Comparison of ENCODE assay signal across 8 cellular contexts in genomic region chr1:120850531-120851421, GRCh38. TPM values are rescaled to one million over a fixed set of nuclear protein-coding genes. Genes with fewer than 3 reads are reported as not detected.
DNase-seq lines count a peak whose midpoint lies in the region; TF ChIP-seq lines count a peak whose summit lies in the region.
"Not testable (repeated sequence)": the region's sequence is repeated elsewhere in the genome, so short reads cannot be mapped to it uniquely, and the experiment has no call there.

No MANE protein-coding gene starts in this region.

- H3K79me2 ChIP-seq in SK-N-SH (ENCODE audit: insufficient read depth), result not testable (repeated sequence)

- not testable (repeated sequence) for H3K9me3 ChIP-seq in ES-I3 (ENCODE audit: control insufficient read depth, insufficient read depth, low read length); SK-N-SH; neuronal stem cell (replicated peaks in 1 of 2; ENCODE audit: control insufficient read depth in 2 of 2, insufficient read depth in 1 of 2, low read depth in 1 of 2, low read length in 2 of 2)

- not testable (repeated sequence) for H2BK120ac ChIP-seq in neuronal stem cell (ENCODE audit: low read depth, low read length)

- H2AFZ ChIP-seq in SK-N-SH (ENCODE audit: low read depth) (peak overlapping the region; percentile 97), neuronal stem cell (ENCODE audit: low read length) (peak overlapping the region; percentile 66)

- not testable (repeated sequence) for H3K4me3 ChIP-seq in HFF-Myc (replicated peaks; ENCODE audit: low read depth, low read length)
- H3K4me3 ChIP-seq in SK-N-SH (ENCODE audit: low read depth in 2 of 2, low read length in 1 of 2), result peak overlapping the region; percentile 26 to 35
- peak overlapping the region; percentile 44 for H3K4me3 ChIP-seq in fibroblast of villous mesenchyme (ENCODE audit: low read depth, low read length)
- H3K4me3 ChIP-seq in neuronal stem cell (ENCODE audit: low read length in 2 of 2), result peak overlapping the region in 1 of 2 donors; percentile 29

- POLR2A ChIA-PET in SK-N-SH (lab: Yijun Ruan, JAX), result not testable (repeated sequence)

- not testable (repeated sequence) for H4K8ac ChIP-seq in neuronal stem cell (ENCODE audit: low read depth, low read length)

- H3K4me1 ChIP-seq in ES-I3 (ENCODE audit: insufficient read depth, low read length); SK-N-SH (ENCODE audit: control insufficient read depth in 1 of 2, insufficient read depth in 2 of 2, low read depth in 1 of 2, low read length in 1 of 2); neuronal stem cell (ENCODE audit: control insufficient read depth in 2 of 2, insufficient read depth in 1 of 2, low read depth in 1 of 2, low read length in 2 of 2): not testable (repeated sequence)

- H3K27me3 ChIP-seq in SK-N-SH (ENCODE audit: insufficient read depth); neuronal stem cell (ENCODE audit: control insufficient read depth in 3 of 3, insufficient read depth in 3 of 3, low read depth in 1 of 3, low read length in 3 of 3): not testable (repeated sequence)

- not testable (repeated sequence) for H3F3A ChIP-seq in SK-N-SH (replicated peaks; ENCODE audit: insufficient read depth)

- H3K18ac ChIP-seq in neuronal stem cell (ENCODE audit: low read length), result not testable (repeated sequence)

- not testable (repeated sequence) for H4K20me1 ChIP-seq in SK-N-SH (ENCODE audit: insufficient read depth)

- not testable (repeated sequence) for H3K36me3 ChIP-seq in ES-I3 (ENCODE audit: insufficient read depth, low read length); SK-N-SH (replicated peaks in 1 of 2; ENCODE audit: control insufficient read depth in 1 of 2, insufficient read depth in 2 of 2, low read length in 1 of 2); neuronal stem cell (replicated peaks in 1 of 2; ENCODE audit: control insufficient read depth in 2 of 2, insufficient read depth in 2 of 2, low read length in 2 of 2)

- not testable (repeated sequence) for TF ChIP-seq RAD21 in SK-N-SH (IDR thresholded peaks at IDR 0.05; ENCODE audit: low read length)

- H2BK15ac ChIP-seq in neuronal stem cell (ENCODE audit: low read length), result not testable (repeated sequence)

- DNase-seq in HFF-Myc (ENCODE audit: extremely low read depth, low read depth), result peak; percentile 85
- DNase-seq in NCI-H1092 treated with DMSO at 0.1 percent for 48 hours (lab: John Stamatoyannopoulos, UW), result peak; percentile 90
- DNase-seq in SK-N-SH, result peak; percentile 67
- peak; percentile 50 for DNase-seq in activated gamma-delta T cell (lab: John Stamatoyannopoulos, UW)
- peak; percentile 98 for DNase-seq in fibroblast of villous mesenchyme (ENCODE audit: low read depth)
- DNase-seq in neuronal stem cell (ENCODE audit: low spot score), result peak; percentile 48
- peak; percentile 84 for DNase-seq in stimulated activated naive CD4-positive, alpha-beta T cell treated with Interleukin-2 at 50 U/mL for 16 hours (lab: John Stamatoyannopoulos, UW)

- not testable (repeated sequence) for H2AK5ac ChIP-seq in neuronal stem cell (ENCODE audit: low read depth, low read length)

- 2% methylated on average over 27 of the region's 50 CpGs for WGBS in SK-N-SH (ENCODE audit: low lambda C conversion rate)
- no CpG with 5 or more reads among the region's 50 CpGs for WGBS in neuronal stem cell (ENCODE audit: extremely low coverage in 2 of 2, insufficient read length in 2 of 2, insufficient replicate concordance in 1 of 2), 2 donors

- not testable (repeated sequence) for H3K14ac ChIP-seq in neuronal stem cell (ENCODE audit: low read length)

- not testable (repeated sequence) for H2BK12ac ChIP-seq in neuronal stem cell (ENCODE audit: low read length)

- CTCF ChIA-PET in SK-N-SH (lab: Yijun Ruan, JAX), result not testable (repeated sequence)

- peak overlapping the region; percentile 98 for H3K23ac ChIP-seq in neuronal stem cell (ENCODE audit: low read depth, low read length, poor library complexity)

- peak overlapping the region; percentile 53 to 62 for H3K27ac ChIP-seq in SK-N-SH (ENCODE audit: low read depth in 2 of 2, low read length in 1 of 2)
- not testable (repeated sequence) for H3K27ac ChIP-seq in neuronal stem cell (replicated peaks; ENCODE audit: low read length)

- not testable (repeated sequence) for H4K91ac ChIP-seq in neuronal stem cell (ENCODE audit: low read depth, low read length, poor library complexity)

- not testable (repeated sequence) for TF ChIP-seq CTCF in HFF-Myc (IDR thresholded peaks at IDR 0.05; ENCODE audit: low read depth, low read length, missing control alignments); SK-N-SH (IDR thresholded peaks at IDR 0.05); fibroblast of villous mesenchyme (IDR thresholded peaks at IDR 0.05; ENCODE audit: insufficient read depth, low read depth, low read length)

- not testable (repeated sequence) for H3K79me1 ChIP-seq in neuronal stem cell (ENCODE audit: low read depth, low read length)

- H3K9ac ChIP-seq in ES-I3 (ENCODE audit: low read depth, low read length) (peak overlapping the region; percentile 33; the same call in 1 of the 2 replicates), SK-N-SH (peak overlapping the region; percentile 57; the same call in 1 of the 2 replicates)
- H3K9ac ChIP-seq in neuronal stem cell (ENCODE audit: low read depth, low read length, poor library complexity), result not testable (repeated sequence)

- not testable (repeated sequence) for H2BK5ac ChIP-seq in neuronal stem cell (ENCODE audit: low read length)

- peak overlapping the region; percentile 72 for H3K4me2 ChIP-seq in SK-N-SH
- not testable (repeated sequence) for H3K4me2 ChIP-seq in neuronal stem cell (ENCODE audit: insufficient read depth, low read length, poor library complexity, severe bottlenecking)

- H3K9me2 ChIP-seq in SK-N-SH, result not testable (repeated sequence)

- not testable (repeated sequence) for TF ChIP-seq EP300 in SK-N-SH (IDR thresholded peaks at IDR 0.05; ENCODE audit: borderline replicate concordance in 1 of 2, low read depth in 1 of 2, low read length in 1 of 2)

- not testable (repeated sequence) for H3K4ac ChIP-seq in neuronal stem cell (ENCODE audit: low read length)

TF ChIP-seq in SK-N-SH, 30 proteins besides CTCF, POLR2A, EP300 and RAD21 (continues in another document):
- peak; percentile 52; the same call in 1 of the 2 replicates for TF ChIP-seq RXRA (IDR thresholded peaks at IDR 0.05; ENCODE audit: borderline replicate concordance, low read depth)
- peak; percentile 26; the same call in 1 of the 2 replicates for TF ChIP-seq FOSL2 (IDR thresholded peaks at IDR 0.05; ENCODE audit: borderline replicate concordance, low read depth)
- peak; percentile 50; the same call in 1 of the 2 replicates for TF ChIP-seq YY1 (IDR thresholded peaks at IDR 0.05; ENCODE audit: low read depth)
- TF ChIP-seq REST (IDR thresholded peaks at IDR 0.05; ENCODE audit: low read depth, low read length), result peak; percentile 72; the same call in 1 of the 2 replicates
- peak; percentile 92 for TF ChIP-seq ZBTB33 (IDR thresholded peaks at IDR 0.05; ENCODE audit: borderline replicate concordance, low read depth)
- peak; percentile 100 for TF ChIP-seq SIN3A (IDR thresholded peaks at IDR 0.05; ENCODE audit: borderline replicate concordance, low read depth, low read length)
- TF ChIP-seq POLR2AphosphoS5 (IDR thresholded peaks at IDR 0.05; ENCODE audit: low read depth, low read length), result peak; percentile 99
- TF ChIP-seq ELF1 (IDR thresholded peaks at IDR 0.05), result peak; percentile 24; the same call in 1 of the 2 replicates

RNA-seq across cellular contexts. Expression of gene PPIAL4A, which starts 38.8 kb away (rescaled TPM):
- not detected in 2 replicates for polyA plus RNA-seq in SK-N-SH (2012; rRNA removed)
- polyA plus RNA-seq in SK-N-SH (2012; cell fraction: cytosol; rRNA removed), result 0.06 TPM in 1 of 2 replicates, not detected in the other
- polyA plus RNA-seq in SK-N-SH (2012; cell fraction: nucleus; rRNA removed), result not detected in 2 replicates
- not detected in 2 replicates for total RNA-seq in fibroblast of villous mesenchyme
- polyA plus RNA-seq in neuronal stem cell (2013, experiment 1 of 2), result not detected
- polyA plus RNA-seq in neuronal stem cell (2013, experiment 2 of 2), result not detected

Comparison
In these comparisons a context has a peak if more than half of its experiments do, and no peak if none do; other contexts are left out.
1. DNase-seq: peak in every context shown above with its lines; median percentile 98 in fibroblast of villous mesenchyme; 90 in NCI-H1092 treated with DMSO at 0.1 percent for 48 hours; 85 in HFF-Myc; 84 in stimulated activated naive CD4-positive, alpha-beta T cell treated with Interleukin-2 at 50 U/mL for 16 hours; 67 in SK-N-SH; 50 in activated gamma-delta T cell; 48 in neuronal stem cell.